ENCODE assay signal across 30 cellular contexts in genomic region chr4:187711586-187711985, GRCh38.
"Had no signal": no experiment of that assay in that cellular context is flagged by ENCODE, and none has a peak within 500 bp of the region (broad histone marks: within the 10 kb centered on the region; RNA-seq: fewer than 3 reads in every experiment).

No MANE protein-coding gene starts in this region.

- H3K36me3 ChIP-seq: left ventricle myocardium inferior, pancreas, prostate gland, sigmoid colon, spleen, stomach, thyroid gland, transverse colon, upper lobe of left lung, vagina had no signal

- DNase-seq: hypothalamus; immature natural killer cell; kidney; left colon; left ventricle myocardium inferior; midbrain; mucosa of descending colon; naive thymus-derived CD4-positive, alpha-beta T cell; nucleus accumbens; pancreas; posterior cingulate gyrus; retina; right cardiac atrium; sigmoid colon; small intestine; spleen; stimulated activated CD4-positive, alpha-beta T cell treated with anti-CD3 and anti-CD28 coated beads, Interleukin-4, amount 100 ng/mL, for 24 hours; stimulated activated naive CD4-positive, alpha-beta T cell treated with Interleukin-2 at 50 U/mL for 16 hours; stomach; testis; thyroid gland; transverse colon; upper lobe of left lung had no signal

- H3K27me3 ChIP-seq: pancreas, sigmoid colon, spleen, stomach, testis, thyroid gland, transverse colon, upper lobe of left lung, vagina had no signal

- H3K36me3 Mint-ChIP-seq: memory B cell; stimulated activated memory B cell treated with anti-CD40 and anti-IgM and Interleukin-4, amounts not matched to agents 10 μg/mL and 1 μg/mL and 100 μg/mL, for 72 hours had no signal

- H3K27ac ChIP-seq: left ventricle myocardium inferior, pancreas, prostate gland, sigmoid colon, spleen, stomach, testis, thyroid gland, transverse colon, upper lobe of left lung, vagina had no signal

- H3K9me3 ChIP-seq: pancreas, prostate gland, sigmoid colon, testis, thyroid gland, vagina had no signal

- H3K4me3 ChIP-seq: left ventricle myocardium inferior, lung, mucosa of descending colon, pancreas, prostate gland, sigmoid colon, spleen, stomach, testis, thyroid gland, transverse colon, upper lobe of left lung, vagina had no signal

- H3K4me3 Mint-ChIP-seq: immature natural killer cell; memory B cell; naive thymus-derived CD4-positive, alpha-beta T cell; natural killer cell treated with Interleukin-12 subunit alpha and Interleukin-12 subunit beta and Interleukin-15 and Interleukin-18, amount 100 ng/mL, for 72 hours; neural crest cell; stimulated activated memory B cell treated with anti-CD40 and anti-IgM and Interleukin-4, amounts not matched to agents 10 μg/mL and 1 μg/mL and 100 μg/mL, for 72 hours had no signal

- H3K27me3 Mint-ChIP-seq: memory B cell; naive thymus-derived CD4-positive, alpha-beta T cell; natural killer cell treated with Interleukin-12 subunit alpha and Interleukin-12 subunit beta and Interleukin-15 and Interleukin-18, amount 100 ng/mL, for 72 hours; stimulated activated memory B cell treated with anti-CD40 and anti-IgM and Interleukin-4, amounts not matched to agents 10 μg/mL and 1 μg/mL and 100 μg/mL, for 72 hours had no signal

- H3K4me1 ChIP-seq: left ventricle myocardium inferior, pancreas, prostate gland, sigmoid colon, spleen, stomach, testis, thyroid gland, transverse colon, upper lobe of left lung, vagina had no signal

- H3K4me1 Mint-ChIP-seq: immature natural killer cell; memory B cell; naive thymus-derived CD4-positive, alpha-beta T cell; neural crest cell; stimulated activated memory B cell treated with anti-CD40 and anti-IgM and Interleukin-4, amounts not matched to agents 10 μg/mL and 1 μg/mL and 100 μg/mL, for 72 hours had no signal

- H3K27ac Mint-ChIP-seq: immature natural killer cell; memory B cell; naive thymus-derived CD4-positive, alpha-beta T cell; natural killer cell treated with Interleukin-12 subunit alpha and Interleukin-12 subunit beta and Interleukin-15 and Interleukin-18, amount 100 ng/mL, for 72 hours; stimulated activated memory B cell treated with anti-CD40 and anti-IgM and Interleukin-4, amounts not matched to agents 10 μg/mL and 1 μg/mL and 100 μg/mL, for 72 hours had no signal

- ATAC-seq: left colon; mucosa of descending colon; naive thymus-derived CD4-positive, alpha-beta T cell; natural killer cell treated with Interleukin-12 subunit alpha and Interleukin-12 subunit beta and Interleukin-15 and Interleukin-18, amount 100 ng/mL, for 72 hours; pancreas; right cardiac atrium; stimulated activated memory B cell treated with anti-CD40 and anti-IgM and Interleukin-4, amounts not matched to agents 10 μg/mL and 1 μg/mL and 100 μg/mL, for 72 hours had no signal
